ENCODE assay signal across 16 cellular contexts in the genomic region with DNA sequence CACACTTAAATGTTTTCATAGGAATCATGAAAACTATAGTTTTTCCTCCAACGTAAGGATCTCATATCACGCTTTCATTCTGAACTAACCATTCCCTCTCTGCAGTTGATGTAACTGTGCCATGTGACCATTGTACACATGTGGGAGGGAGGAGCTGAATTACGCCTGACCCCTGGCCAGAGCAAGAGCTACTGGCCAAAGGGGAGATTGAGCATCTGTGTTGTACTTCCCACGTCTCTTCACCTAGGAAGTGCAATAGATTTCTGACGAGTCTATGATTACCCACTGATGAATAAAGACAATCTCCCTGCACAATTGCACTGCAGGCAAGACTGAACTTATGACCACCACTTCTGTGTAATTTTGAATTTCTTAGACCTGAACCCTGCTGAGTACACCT. TPM values are rescaled to one million over a fixed set of nuclear protein-coding genes. Genes with fewer than 3 reads are reported as not detected.
DNase-seq lines count a peak whose midpoint lies in the region; ATAC-seq, FAIRE-seq and TF ChIP-seq lines count a peak whose summit lies in the region.
"Had no signal": no experiment of that assay in that cellular context is flagged by ENCODE, and none has a peak within 500 bp of the region (broad histone marks: within the 10 kb centered on the region; RNA-seq: fewer than 3 reads in every experiment).

No MANE protein-coding gene starts in this region.

- no peaks in the 10 kb centered on the region for H3K9me3 ChIP-seq in CD4-positive, alpha-beta T cell (ENCODE audit: control insufficient read depth, low read length)
- no peaks in the 10 kb centered on the region for H3K9me3 ChIP-seq in SK-N-SH
- H3K9me3 ChIP-seq: esophagus muscularis mucosa, heart right ventricle had no signal

- no peaks in the 10 kb centered on the region for H3K79me2 ChIP-seq in SK-N-SH (ENCODE audit: insufficient read depth)

- no peak for TF ChIP-seq CTCF in CD4-positive, alpha-beta T cell (IDR thresholded peaks at IDR 0.05)
- TF ChIP-seq CTCF in SK-N-SH (IDR thresholded peaks at IDR 0.05) = no peak

- H2AFZ ChIP-seq in SK-N-SH (ENCODE audit: low read depth) = no peak overlapping the region

- H3K27me3 ChIP-seq in CD4-positive, alpha-beta T cell (ENCODE audit: control insufficient read depth, insufficient read depth, low read length) = no peaks in the 10 kb centered on the region
- no peaks in the 10 kb centered on the region for H3K27me3 ChIP-seq in SK-N-SH (ENCODE audit: insufficient read depth)
- H3K27me3 ChIP-seq: esophagus muscularis mucosa, heart right ventricle had no signal

- DNase-seq in CD4-positive, alpha-beta T cell = no peak
- DNase-seq in GM19239 (ENCODE audit: insufficient read length, low spot score) (no peak), naive B cell (no peak), Kasumi-1 (lab: John Stamatoyannopoulos, UW) (no peak), SK-N-SH (no peak), amniotic stem cell (lab: John Stamatoyannopoulos, UW) (no peak)
- DNase-seq in activated CD4-positive, alpha-beta memory T cell treated with anti-CD3 and anti-CD28 coated beads for 36 hours = peak; percentile 41
- DNase-seq: amygdala, EL, heart right ventricle, NCI-H1105, NCI-H226 had no signal

- H3K27me3 Mint-ChIP-seq in CD4-positive, alpha-beta T cell = no peaks in the 10 kb centered on the region
- no peaks in the 10 kb centered on the region for H3K27me3 Mint-ChIP-seq in activated CD4-positive, alpha-beta memory T cell treated with anti-CD3 and anti-CD28 coated beads for 36 hours
- H3K27me3 Mint-ChIP-seq in naive B cell = no peaks in the 10 kb centered on the region

- H3K4me2 ChIP-seq in SK-N-SH = no peak overlapping the region

- WGBS in SK-N-SH (ENCODE audit: low lambda C conversion rate) = 88% methylated on average over 5 of the region's 5 CpGs

- peak; percentile 84 for FAIRE-seq in GM19239 (lab: Jason Lieb, UNC)
- FAIRE-seq: colon, urothelium cell line had no signal

- H3K36me3 Mint-ChIP-seq in CD4-positive, alpha-beta T cell (ENCODE audit: low read depth) = peaks cover 77% of the 10 kb centered on the region
- H3K36me3 Mint-ChIP-seq in activated CD4-positive, alpha-beta memory T cell treated with anti-CD3 and anti-CD28 coated beads for 36 hours = peaks cover 58% of the 10 kb centered on the region
- peaks cover 7 to 19% of the 10 kb centered on the region in 2 donors for H3K36me3 Mint-ChIP-seq in naive B cell

- TF ChIP-seq RAD21 in SK-N-SH (IDR thresholded peaks at IDR 0.05; ENCODE audit: low read length) = no peak

- CTCF ChIA-PET in CD4-positive, alpha-beta T cell (lab: Charles Lee) = interaction anchor here (1.1 to 1.3 kb wide), 2 partner anchors 19 to 22 kb away, joined by 3 to 4 read pairs; no protein-coding TSS in a partner anchor
- CTCF ChIA-PET in activated CD4-positive, alpha-beta memory T cell treated with anti-CD3 and anti-CD28 coated beads for 36 hours (lab: Charles Lee) = interaction anchor here (0.9 to 1.6 kb wide), 3 partner anchors 11 to 19 kb away, joined by 3 to 4 read pairs (median 3); no protein-coding TSS in a partner anchor
- CTCF ChIA-PET in SK-N-SH (lab: Yijun Ruan, JAX) = no interaction called here

- peak; percentile 10 for ATAC-seq in CD4-positive, alpha-beta T cell (ENCODE audit: poor library complexity)
- ATAC-seq in naive B cell (ENCODE audit: low read depth in 2 of 2) (no peak), GM19023 (IDR thresholded peaks at IDR 0.05; ENCODE audit: unreplicated experiment) (no peak)
- ATAC-seq: heart right ventricle had no signal

- H3F3A ChIP-seq in SK-N-SH (replicated peaks; ENCODE audit: insufficient read depth) = peaks cover 27% of the 10 kb centered on the region

- peaks cover 9 to 17% of the 10 kb centered on the region in 2 experiments; a peak in 3 of 4 replicates for H3K4me1 ChIP-seq in SK-N-SH (ENCODE audit: control insufficient read depth in 1 of 2, insufficient read depth in 2 of 2, low read depth in 1 of 2, low read length in 1 of 2)
- H3K4me1 ChIP-seq: esophagus muscularis mucosa had no signal

- H3K27ac ChIP-seq in CD4-positive, alpha-beta T cell (ENCODE audit: low read depth, low read length) = peak overlapping the region; percentile 38
- H3K27ac ChIP-seq in SK-N-SH (ENCODE audit: low read depth in 2 of 2, low read length in 1 of 2) = no peak overlapping the region
- H3K27ac ChIP-seq: esophagus muscularis mucosa had no signal

- H3K36me3 ChIP-seq in SK-N-SH (replicated peaks in 1 of 2; ENCODE audit: control insufficient read depth in 1 of 2, insufficient read depth in 2 of 2, low read length in 1 of 2) = no peaks in the 10 kb centered on the region
- H3K36me3 ChIP-seq: esophagus muscularis mucosa had no signal

- no peaks in the 10 kb centered on the region for H3K9me3 Mint-ChIP-seq in CD4-positive, alpha-beta T cell
- H3K9me3 Mint-ChIP-seq in activated CD4-positive, alpha-beta memory T cell treated with anti-CD3 and anti-CD28 coated beads for 36 hours = no peaks in the 10 kb centered on the region
- H3K9me3 Mint-ChIP-seq in naive B cell = no peaks in the 10 kb centered on the region

- no peaks in the 10 kb centered on the region for H3K9me2 ChIP-seq in SK-N-SH

- no peak for TF ChIP-seq EP300 in SK-N-SH (IDR thresholded peaks at IDR 0.05; ENCODE audit: borderline replicate concordance in 1 of 2, low read depth in 1 of 2, low read length in 1 of 2)

- H3K27ac Mint-ChIP-seq in CD4-positive, alpha-beta T cell = peak overlapping the region; percentile 100
- peak overlapping the region; percentile 92 for H3K27ac Mint-ChIP-seq in activated CD4-positive, alpha-beta memory T cell treated with anti-CD3 and anti-CD28 coated beads for 36 hours
- H3K27ac Mint-ChIP-seq in naive B cell = peak overlapping the region; percentile 60 to 94 (median 84)

- POLR2A ChIA-PET in CD4-positive, alpha-beta T cell (lab: Charles Lee) = interaction anchor here (0.6 to 10.3 kb wide), 11 partner anchors 12 to 50 kb away, joined by 3 to 317 read pairs (median 4); partner anchors contain the start of gene PTPRC
- POLR2A ChIA-PET in activated CD4-positive, alpha-beta memory T cell treated with anti-CD3 and anti-CD28 coated beads for 36 hours (lab: Charles Lee) = interaction anchor here (0.8 to 9.1 kb wide), 7 partner anchors 15 to 43 kb away, joined by 3 to 127 read pairs (median 6); partner anchors contain the start of gene PTPRC
- POLR2A ChIA-PET in SK-N-SH (lab: Yijun Ruan, JAX) = no interaction called here

- intact Hi-C loops in CD4-positive, alpha-beta T cell (cut with DNase I, micrococcal nuclease) = no loop called here
- intact Hi-C loops in activated CD4-positive, alpha-beta memory T cell treated with anti-CD3 and anti-CD28 coated beads for 36 hours (cut with micrococcal nuclease) = no loop called here

- H3K9ac ChIP-seq in SK-N-SH = no peak overlapping the region

- peak overlapping the region; percentile 57 for H3K4me3 Mint-ChIP-seq in CD4-positive, alpha-beta T cell
- H3K4me3 Mint-ChIP-seq in activated CD4-positive, alpha-beta memory T cell treated with anti-CD3 and anti-CD28 coated beads for 36 hours = peak overlapping the region; percentile 69
- peak overlapping the region in 6 of 8 donors; percentile 2 to 58 (median 48) for H3K4me3 Mint-ChIP-seq in naive B cell

- peaks cover 86% of the 10 kb centered on the region for H3K4me1 Mint-ChIP-seq in CD4-positive, alpha-beta T cell (ENCODE audit: low read depth)
- H3K4me1 Mint-ChIP-seq in activated CD4-positive, alpha-beta memory T cell treated with anti-CD3 and anti-CD28 coated beads for 36 hours (ENCODE audit: low read depth) = peaks cover 78% of the 10 kb centered on the region
- peaks cover 67 to 78% (median 78%) of the 10 kb centered on the region in 3 donors for H3K4me1 Mint-ChIP-seq in naive B cell

- no peak overlapping the region for H3K4me3 ChIP-seq in SK-N-SH (ENCODE audit: low read depth in 2 of 2, low read length in 1 of 2)
- H3K4me3 ChIP-seq: esophagus muscularis mucosa had no signal

- H4K20me1 ChIP-seq in SK-N-SH (ENCODE audit: insufficient read depth) = no peaks in the 10 kb centered on the region

TF ChIP-seq in SK-N-SH, 30 proteins besides CTCF, POLR2A, EP300 and RAD21 (continues in another document):
- TF ChIP-seq CHD2 (IDR thresholded peaks at IDR 0.05; ENCODE audit: low read length, partially characterized antibody) = no peak
- TF ChIP-seq FOXM1 (IDR thresholded peaks at IDR 0.05; ENCODE audit: low read depth) = no peak
- TF ChIP-seq RFX5 (IDR thresholded peaks at IDR 0.05; ENCODE audit: low read length) = no peak
- no peak for TF ChIP-seq MXI1 (IDR thresholded peaks at IDR 0.05; ENCODE audit: low read depth, low read length)
- TF ChIP-seq, protein P1, sequence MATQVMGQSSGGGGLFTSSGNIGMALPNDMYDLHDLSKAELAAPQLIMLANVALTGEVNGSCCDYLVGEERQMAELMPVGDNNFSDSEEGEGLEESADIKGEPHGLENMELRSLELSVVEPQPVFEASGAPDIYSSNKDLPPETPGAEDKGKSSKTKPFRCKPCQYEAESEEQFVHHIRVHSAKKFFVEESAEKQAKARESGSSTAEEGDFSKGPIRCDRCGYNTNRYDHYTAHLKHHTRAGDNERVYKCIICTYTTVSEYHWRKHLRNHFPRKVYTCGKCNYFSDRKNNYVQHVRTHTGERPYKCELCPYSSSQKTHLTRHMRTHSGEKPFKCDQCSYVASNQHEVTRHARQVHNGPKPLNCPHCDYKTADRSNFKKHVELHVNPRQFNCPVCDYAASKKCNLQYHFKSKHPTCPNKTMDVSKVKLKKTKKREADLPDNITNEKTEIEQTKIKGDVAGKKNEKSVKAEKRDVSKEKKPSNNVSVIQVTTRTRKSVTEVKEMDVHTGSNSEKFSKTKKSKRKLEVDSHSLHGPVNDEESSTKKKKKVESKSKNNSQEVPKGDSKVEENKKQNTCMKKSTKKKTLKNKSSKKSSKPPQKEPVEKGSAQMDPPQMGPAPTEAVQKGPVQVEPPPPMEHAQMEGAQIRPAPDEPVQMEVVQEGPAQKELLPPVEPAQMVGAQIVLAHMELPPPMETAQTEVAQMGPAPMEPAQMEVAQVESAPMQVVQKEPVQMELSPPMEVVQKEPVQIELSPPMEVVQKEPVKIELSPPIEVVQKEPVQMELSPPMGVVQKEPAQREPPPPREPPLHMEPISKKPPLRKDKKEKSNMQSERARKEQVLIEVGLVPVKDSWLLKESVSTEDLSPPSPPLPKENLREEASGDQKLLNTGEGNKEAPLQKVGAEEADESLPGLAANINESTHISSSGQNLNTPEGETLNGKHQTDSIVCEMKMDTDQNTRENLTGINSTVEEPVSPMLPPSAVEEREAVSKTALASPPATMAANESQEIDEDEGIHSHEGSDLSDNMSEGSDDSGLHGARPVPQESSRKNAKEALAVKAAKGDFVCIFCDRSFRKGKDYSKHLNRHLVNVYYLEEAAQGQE (IDR thresholded peaks at IDR 0.05; ENCODE audit: low read depth, low read length) = no peak

RNA-seq across cellular contexts. Expression of gene PTPRC, which starts 24.0 kb away (rescaled TPM):
- total RNA-seq in CD4-positive, alpha-beta T cell = 100 to 1,000 TPM; 661 to 698 TPM
- 100 to 1,000 TPM; 495 to 503 TPM for total RNA-seq in activated CD4-positive, alpha-beta memory T cell treated with anti-CD3 and anti-CD28 coated beads for 36 hours
- polyA plus RNA-seq in naive B cell (ENCODE audit: low read depth in 6 of 6) (1,000 to 10,000 TPM in 1 of 6 donors, 100 to 1,000 TPM in 5; 771 to 1,016 (median 851) TPM), SK-N-SH (2012; rRNA removed) (0.03 and 0.11 TPM in 2 replicates)
- 0.05 and 0.06 TPM in 2 replicates for polyA plus RNA-seq in SK-N-SH (2012; cell fraction: cytosol; rRNA removed)
- 0.10 TPM in 1 of 2 replicates, not detected in the other for polyA plus RNA-seq in SK-N-SH (2012; cell fraction: nucleus; rRNA removed)
